In genomic region chr22:19795617-19796008, GRCh38 we compare ENCODE assay signal across 1 cellular context.
TF ChIP-seq lines count a peak whose summit lies in the region.

No MANE protein-coding gene starts in this region.

TF ChIP-seq in IMR-90, 13 proteins besides CTCF, POLR2A, EP300 and RAD21:
- no peak for TF ChIP-seq ELK1 (IDR thresholded peaks at IDR 0.05; ENCODE audit: borderline replicate concordance, low read depth, low read length)
- TF ChIP-seq FOS (IDR thresholded peaks at IDR 0.05; ENCODE audit: low read depth, low read length) = no peak
- no peak for TF ChIP-seq MAZ (IDR thresholded peaks at IDR 0.05; ENCODE audit: borderline replicate concordance, low read depth, low read length)
- TF ChIP-seq RFX5 (IDR thresholded peaks at IDR 0.05; ENCODE audit: low read depth, low read length) = no peak
- TF ChIP-seq MAFK (IDR thresholded peaks at IDR 0.05; ENCODE audit: low read depth, low read length) = no peak
- TF ChIP-seq NFE2L2 (IDR thresholded peaks at IDR 0.05; ENCODE audit: low read depth, low read length) = no peak
- TF ChIP-seq USF2 (IDR thresholded peaks at IDR 0.05; ENCODE audit: low read depth, low read length) = no peak
- TF ChIP-seq CEBPB (IDR thresholded peaks at IDR 0.05; ENCODE audit: low read depth, low read length) = no peak
- no peak for TF ChIP-seq RCOR1 (IDR thresholded peaks at IDR 0.05; ENCODE audit: insufficient replicate concordance, low read length)
- no peak for TF ChIP-seq BHLHE40 (IDR thresholded peaks at IDR 0.05; ENCODE audit: low read depth, low read length)
- TF ChIP-seq MXI1 (IDR thresholded peaks at IDR 0.05; ENCODE audit: borderline replicate concordance, low read depth, low read length) = no peak
